Comparison of ENCODE assay signal across 9 cellular contexts in the genomic region with DNA sequence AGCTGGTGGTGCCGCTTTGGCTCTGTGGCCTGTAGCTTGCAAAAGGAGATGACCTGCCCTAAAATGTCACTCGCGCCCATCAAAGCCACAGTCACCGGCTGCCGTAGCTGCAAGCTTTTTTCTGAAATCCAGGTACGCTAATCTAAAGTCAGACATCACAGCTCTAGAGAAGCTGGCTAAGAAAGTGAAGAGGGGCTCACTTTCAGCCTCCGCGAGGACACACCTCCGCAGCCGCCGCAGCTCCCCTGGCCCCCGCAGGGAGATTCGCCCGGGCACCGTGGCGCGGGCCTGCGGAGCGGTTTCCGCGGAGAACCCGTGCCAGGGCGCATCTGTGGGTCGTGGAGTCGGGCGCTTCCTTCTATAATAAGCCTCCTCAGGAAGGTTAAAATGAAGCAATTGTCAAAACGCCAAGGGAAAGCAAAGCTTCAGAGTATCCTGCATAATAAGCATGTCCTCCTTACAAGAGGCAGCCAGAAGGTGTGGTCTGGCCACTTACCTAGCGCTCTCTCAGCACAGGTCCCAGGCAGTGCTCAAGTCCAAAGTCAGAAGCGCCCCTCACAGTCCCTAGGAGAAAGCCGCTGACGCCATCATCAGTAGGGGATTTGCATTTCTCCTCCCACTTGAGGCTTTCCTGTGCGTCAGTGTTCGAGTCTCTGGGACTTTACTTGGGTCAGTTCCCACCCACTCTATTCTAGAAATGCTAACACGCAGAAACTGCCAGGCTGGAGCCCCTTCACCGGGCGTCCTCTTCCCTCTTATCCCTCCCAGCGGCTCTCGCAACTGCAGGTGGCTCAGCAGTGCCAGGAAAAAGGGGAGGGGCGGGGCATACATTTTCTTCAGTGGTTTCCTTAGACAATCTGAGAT. TPM values are rescaled to one million over a fixed set of nuclear protein-coding genes. Genes with fewer than 3 reads are reported as not detected.
DNase-seq lines count a peak whose midpoint lies in the region; ATAC-seq, FAIRE-seq and TF ChIP-seq lines count a peak whose summit lies in the region.
"Had no signal": no experiment of that assay in that cellular context is flagged by ENCODE, and none has a peak within 500 bp of the region (broad histone marks: within the 10 kb centered on the region; RNA-seq: fewer than 3 reads in every experiment).

A gene with protein sequence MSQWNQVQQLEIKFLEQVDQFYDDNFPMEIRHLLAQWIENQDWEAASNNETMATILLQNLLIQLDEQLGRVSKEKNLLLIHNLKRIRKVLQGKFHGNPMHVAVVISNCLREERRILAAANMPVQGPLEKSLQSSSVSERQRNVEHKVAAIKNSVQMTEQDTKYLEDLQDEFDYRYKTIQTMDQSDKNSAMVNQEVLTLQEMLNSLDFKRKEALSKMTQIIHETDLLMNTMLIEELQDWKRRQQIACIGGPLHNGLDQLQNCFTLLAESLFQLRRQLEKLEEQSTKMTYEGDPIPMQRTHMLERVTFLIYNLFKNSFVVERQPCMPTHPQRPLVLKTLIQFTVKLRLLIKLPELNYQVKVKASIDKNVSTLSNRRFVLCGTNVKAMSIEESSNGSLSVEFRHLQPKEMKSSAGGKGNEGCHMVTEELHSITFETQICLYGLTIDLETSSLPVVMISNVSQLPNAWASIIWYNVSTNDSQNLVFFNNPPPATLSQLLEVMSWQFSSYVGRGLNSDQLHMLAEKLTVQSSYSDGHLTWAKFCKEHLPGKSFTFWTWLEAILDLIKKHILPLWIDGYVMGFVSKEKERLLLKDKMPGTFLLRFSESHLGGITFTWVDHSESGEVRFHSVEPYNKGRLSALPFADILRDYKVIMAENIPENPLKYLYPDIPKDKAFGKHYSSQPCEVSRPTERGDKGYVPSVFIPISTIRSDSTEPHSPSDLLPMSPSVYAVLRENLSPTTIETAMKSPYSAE (minus strand): TSS at position 544 of the 864 bp plus-strand sequence. CDS start 2,791 bp downstream, outside the sequence.

- H3K36me3 ChIP-seq in CD8-positive, alpha-beta T cell (ENCODE audit: insufficient read depth, low read length), result peaks cover 23% of the 10 kb centered on the region
- H3K36me3 ChIP-seq in bronchial epithelial cell (ENCODE audit: control insufficient read depth, insufficient read depth, low read length) (no peaks in the 10 kb centered on the region), HepG2 (replicated peaks in 1 of 2; ENCODE audit: control insufficient read depth in 1 of 2, insufficient read depth in 2 of 2, low read length in 2 of 2) (no peaks in the 10 kb centered on the region)

- peaks cover 54% of the 10 kb centered on the region for H3K4me1 Mint-ChIP-seq in CD8-positive, alpha-beta T cell (ENCODE audit: low read depth)
- H3K4me1 Mint-ChIP-seq in WTC11, result peaks cover 8% of the 10 kb centered on the region

- no peaks in the 10 kb centered on the region for H3K9me3 Mint-ChIP-seq in CD8-positive, alpha-beta T cell
- H3K9me3 Mint-ChIP-seq in WTC11, result no peaks in the 10 kb centered on the region

- peak within 1 kb of the TSS; percentile 95 for H3K27ac Mint-ChIP-seq in CD8-positive, alpha-beta T cell
- H3K27ac Mint-ChIP-seq in WTC11, result no peak within 1 kb of the TSS

- no peaks in the 10 kb centered on the region for H3K9me3 ChIP-seq in CD8-positive, alpha-beta T cell (ENCODE audit: low read length)
- no peaks in the 10 kb centered on the region for H3K9me3 ChIP-seq in HepG2 (ENCODE audit: low read length)

- TF ChIP-seq RAD21 in HepG2 (CRISPR knock-in tag; IDR thresholded peaks at IDR 0.05), result no peak

- BruUV-seq in HepG2 (replicated peaks; lab: Mats Ljungman, UMichigan), result no TSS peak

- no peaks in the 10 kb centered on the region for H3K27me3 Mint-ChIP-seq in CD8-positive, alpha-beta T cell (ENCODE audit: low read depth)
- peaks cover 17% of the 10 kb centered on the region for H3K27me3 Mint-ChIP-seq in WTC11 (ENCODE audit: low read depth)

- peak; percentile 64 to 90 (median 80) for DNase-seq in CD8-positive, alpha-beta T cell
- DNase-seq in HL-60 (ENCODE audit: low read depth in 1 of 2, low spot score in 1 of 2) (peak in 1 of 2 experiments; percentile 11), WTC11 (ENCODE audit: low spot score) (peak; percentile 59), bronchial epithelial cell (ENCODE audit: low read depth) (peak; percentile 73), HepG2 (ENCODE audit: low spot score) (no peak), SHP77 treated with DMSO at 0.1 percent for 48 hours (lab: John Stamatoyannopoulos, UW) (no peak)
- peak; percentile 42 to 52 (median 48) for DNase-seq in stimulated activated CD4-positive, alpha-beta T cell treated with anti-CD3 and anti-CD28 coated beads, TNF-alpha, amount 100 ng/mL, for 1 hour (ENCODE audit: low read depth in 3 of 3, low spot score in 1 of 3)

- no peak within 1 kb of the TSS for H3K9ac ChIP-seq in HepG2 (ENCODE audit: insufficient read depth, low read depth, low read length)

- peak within 1 kb of the TSS; percentile 83 for H3K4me2 ChIP-seq in HepG2 (ENCODE audit: low read depth, low read length)

- CTCF ChIA-PET in CD8-positive, alpha-beta T cell (lab: Charles Lee), result interaction anchor here (0.7 to 4.9 kb wide), 10 partner anchors 14 to 348 kb away, joined by 3 to 71 read pairs (median 4); no protein-coding TSS in a partner anchor
- CTCF ChIA-PET in WTC11 (lab: Charles Lee) (interaction anchor here (0.7 to 2.0 kb wide), 6 partner anchors 14 to 137 kb away, joined by 3 to 21 read pairs (median 4); a partner anchor contains a TSS), HepG2 (lab: Yijun Ruan, JAX; ENCODE audit: low intra/inter-chr PET ratio, low total read pairs) (no interaction called here)

- H3K27me3 ChIP-seq in CD8-positive, alpha-beta T cell (ENCODE audit: insufficient read depth, low read length), result no peaks in the 10 kb centered on the region
- H3K27me3 ChIP-seq in HL-60 (ENCODE audit: insufficient read depth, poor library complexity, severe bottlenecking), result peaks cover 17% of the 10 kb centered on the region
- H3K27me3 ChIP-seq in bronchial epithelial cell (ENCODE audit: control insufficient read depth, insufficient read depth, low read length), result no peaks in the 10 kb centered on the region
- H3K27me3 ChIP-seq in HepG2 (ENCODE audit: control insufficient read depth in 1 of 2, insufficient read depth in 2 of 2, low read length in 2 of 2), result peaks cover 0 to 37% of the 10 kb centered on the region in 2 experiments; a peak in 4 of 5 replicates

- intact Hi-C loops in CD8-positive, alpha-beta T cell (cut with DNase I, micrococcal nuclease), result loop anchor here (1.0 to 5.0 kb wide), 5 partner anchors 22 to 527 kb away; a partner anchor contains a TSS
- intact Hi-C loops in HepG2 (cut with micrococcal nuclease; ENCODE audit: unreplicated experiment), result no loop called here

- TF ChIP-seq EP300 in HepG2 (IDR thresholded peaks at IDR 0.05; ENCODE audit: low read depth in 2 of 2, low read length in 2 of 2) (no peak), HepG2 (CRISPR knock-in tag; IDR thresholded peaks at IDR 0.05; ENCODE audit: borderline replicate concordance) (no peak)

- TF ChIP-seq CTCF in CD8-positive, alpha-beta T cell (IDR thresholded peaks at IDR 0.05), result no peak
- TF ChIP-seq CTCF in HL-60 (IDR thresholded peaks at IDR 0.05; ENCODE audit: insufficient read depth, low read length) (no peak), WTC11 (IDR thresholded peaks at IDR 0.05) (no peak), bronchial epithelial cell (IDR thresholded peaks at IDR 0.05; ENCODE audit: insufficient read depth, low read length, severe bottlenecking) (no peak), HepG2 (CRISPR knock-in tag; IDR thresholded peaks at IDR 0.05) (no peak)

- no peaks in the 10 kb centered on the region for H4K20me1 ChIP-seq in HepG2 (ENCODE audit: insufficient read depth, low read length)

- H3K4me3 ChIP-seq in CD8-positive, alpha-beta T cell (ENCODE audit: low read depth, low read length), result peak within 1 kb of the TSS; percentile 80
- H3K4me3 ChIP-seq in HL-60 (replicated peaks; ENCODE audit: insufficient read depth, low read length) (peak within 1 kb of the TSS; percentile 39), bronchial epithelial cell (ENCODE audit: low read depth, low read length) (peak within 1 kb of the TSS; percentile 45), HepG2 (replicated peaks in 1 of 3; ENCODE audit: insufficient read depth in 1 of 3, low read depth in 2 of 3, low read length in 3 of 3) (peak within 1 kb of the TSS; percentile 11 to 64 (median 56); a peak in 5 of 6 replicates)
- H3K4me3 ChIP-seq: SK-N-MC had no signal

- 13% methylated on average over 39 of the region's 39 CpGs for WGBS in HepG2 (ENCODE audit: low lambda C conversion rate)

- peak within 1 kb of the TSS; percentile 96 for H3K4me3 Mint-ChIP-seq in CD8-positive, alpha-beta T cell
- peak within 1 kb of the TSS; percentile 74 for H3K4me3 Mint-ChIP-seq in WTC11

- ATAC-seq in CD8-positive, alpha-beta T cell, result peak; percentile 82
- ATAC-seq in GM19468 (IDR thresholded peaks at IDR 0.05; ENCODE audit: extremely low read depth, unreplicated experiment) (peak; percentile 59), WTC11 (peak; percentile 97), HepG2 (peak; percentile 81)

- no peak for TF ChIP-seq POLR2A in HepG2 (IDR thresholded peaks at IDR 0.05; ENCODE audit: insufficient read depth in 1 of 2, low read depth in 2 of 2, low read length in 2 of 2)

- peak within 1 kb of the TSS; percentile 93 for H3K27ac ChIP-seq in CD8-positive, alpha-beta T cell (ENCODE audit: low read depth, low read length)
- H3K27ac ChIP-seq in HL-60 (replicated peaks), result no peak within 1 kb of the TSS
- H3K27ac ChIP-seq in HepG2 (ENCODE audit: extremely low read length, insufficient read depth, low read length), result no peak within 1 kb of the TSS
- H3K27ac ChIP-seq: SK-N-MC had no signal

- POLR2A ChIA-PET in CD8-positive, alpha-beta T cell (lab: Charles Lee), result interaction anchor here (0.7 to 4.3 kb wide), 20 partner anchors 36 to 270 kb away, joined by 3 to 45 read pairs (median 5); a partner anchor contains a TSS
- POLR2A ChIA-PET in WTC11 (lab: Charles Lee) (interaction anchor here (0.5 to 1.1 kb wide), 2 partner anchors 74 to 95 kb away, joined by 3 to 4 read pairs; no protein-coding TSS in a partner anchor), HepG2 (lab: Yijun Ruan, JAX) (no interaction called here)

- no peaks in the 10 kb centered on the region for H3K79me2 ChIP-seq in HepG2 (ENCODE audit: insufficient read depth, low read length)

- no peak for FAIRE-seq in bronchial epithelial cell (lab: Jason Lieb, UNC)
- FAIRE-seq in HepG2 (lab: Jason Lieb, UNC), result no peak

- H2AFZ ChIP-seq in HepG2 (ENCODE audit: low read length), result no peak within 1 kb of the TSS

- H3K4me1 ChIP-seq in CD8-positive, alpha-beta T cell (ENCODE audit: insufficient read depth, low read length), result peaks cover 50% of the 10 kb centered on the region
- H3K4me1 ChIP-seq in HepG2 (ENCODE audit: insufficient read depth, low read length), result peaks cover 10% of the 10 kb centered on the region

- H3K36me3 Mint-ChIP-seq in CD8-positive, alpha-beta T cell, result peaks cover 37% of the 10 kb centered on the region
- H3K36me3 Mint-ChIP-seq in WTC11, result no peaks in the 10 kb centered on the region

- in situ Hi-C loops in HepG2 (cut with HindIII; ENCODE audit: extremely low pct_ligation_motif_present, low pct_unique_long_range_greater_than_20kb), result loop anchor here (5.0 kb wide), 1 partner anchor 98 kb away; no protein-coding TSS in a partner anchor

RNA-seq across cellular contexts. Expression of the gene that starts here (rescaled TPM):
- 100 to 1,000 TPM; 136 to 141 TPM for total RNA-seq in CD8-positive, alpha-beta T cell
- total RNA-seq in WTC11 (2021) (0.44 to 0.76 TPM (median 0.44 TPM) in 3 replicates), bronchial epithelial cell (7.1 and 12.3 TPM in 2 replicates), HepG2 (2016; rRNA removed; fragmentation: Illumina TruSeq; extraction: Trizol) (not detected in 2 replicates)
- not detected in 2 replicates for total RNA-seq in HepG2 (2016; cell fraction: cytosol; rRNA removed; fragmentation: Illumina TruSeq; extraction: Trizol; ENCODE audit: low read depth)
- total RNA-seq in HepG2 (2016; cell fraction: insoluble cytoplasmic fraction; rRNA removed; fragmentation: Illumina TruSeq; extraction: Trizol), result 0.09 TPM in 1 of 2 replicates, not detected in the other
- total RNA-seq in HepG2 (2016; cell fraction: membrane; rRNA removed; fragmentation: Illumina TruSeq; extraction: Trizol), result 0.09 TPM in 1 of 2 replicates, not detected in the other
- total RNA-seq in HepG2 (2016; cell fraction: nucleus; rRNA removed; fragmentation: Illumina TruSeq; extraction: Trizol), result 0.43 TPM in 1 of 2 replicates, not detected in the other
- 0.37 and 0.40 TPM in 2 replicates for polyA plus RNA-seq in HepG2 (2011; rRNA removed)
- 0.14 and 0.19 TPM in 2 replicates for polyA plus RNA-seq in HepG2 (2011; cell fraction: cytosol; rRNA removed)
- 1.0 and 1.4 TPM in 2 replicates for polyA plus RNA-seq in HepG2 (2011; cell fraction: nucleus; rRNA removed)
- polyA plus RNA-seq in HepG2 (2012), result 0.20 and 0.23 TPM in 2 replicates
- not detected in 2 replicates for polyA plus RNA-seq in HepG2 (2016; cell fraction: cytosol; fragmentation: Illumina TruSeq; extraction: Trizol; ENCODE audit: low read depth)
- polyA plus RNA-seq in HepG2 (2016; cell fraction: insoluble cytoplasmic fraction; fragmentation: Illumina TruSeq; extraction: Trizol; ENCODE audit: low read depth), result not detected in 2 replicates
- polyA plus RNA-seq in HepG2 (2016; cell fraction: membrane; fragmentation: Illumina TruSeq; extraction: Trizol; ENCODE audit: low read depth), result not detected in 2 replicates
- polyA plus RNA-seq in HepG2 (2016; cell fraction: nucleus; fragmentation: Illumina TruSeq; extraction: Trizol; ENCODE audit: insufficient read depth, low read depth), result 0.16 and 0.21 TPM in 2 replicates
- 0.50 and 0.63 TPM in 2 replicates for polyA minus RNA-seq in HepG2 (2011; rRNA and poly(A)+ RNA removed; ENCODE audit: low replicate concordance)
- polyA minus RNA-seq in HepG2 (2011; cell fraction: cytosol; rRNA and poly(A)+ RNA removed), result 0.30 TPM in 1 of 2 replicates, not detected in the other
- 3.6 and 4.0 TPM in 2 replicates for polyA minus RNA-seq in HepG2 (2011; cell fraction: nucleus; rRNA and poly(A)+ RNA removed)

Comparison
In these comparisons a context has a peak if more than half of its experiments do, and no peak if none do; other contexts are left out.
1. RNA of the gene that starts here (total RNA-seq): 136 to 141 TPM in CD8-positive, alpha-beta T cell; 7.1 to 12.3 TPM in bronchial epithelial cell, 0.44 to 0.76 TPM in WTC11 and 0.09 to 0.43 TPM in HepG2; every median in the first group is over 10 times any median in the second.
2. Peak in DNase-seq and ATAC-seq in WTC11; RNA of the gene not detected or under 1 TPM.
3. DNase-seq: peak in CD8-positive, alpha-beta T cell (7 of 7), bronchial epithelial cell (single experiment) and stimulated activated CD4-positive, alpha-beta T cell treated with anti-CD3 and anti-CD28 coated beads, TNF-alpha, amount 100 ng/mL, for 1 hour (3 of 3); none in HepG2 (single experiment) and SHP77 treated with DMSO at 0.1 percent for 48 hours (single experiment).
4. Peak in every context shown above with its lines, with median percentiles within 50 percentile points of each other: ATAC-seq and H3K4me3 ChIP-seq.